20 cellular contexts compared by ENCODE assay signal in the genomic region with DNA sequence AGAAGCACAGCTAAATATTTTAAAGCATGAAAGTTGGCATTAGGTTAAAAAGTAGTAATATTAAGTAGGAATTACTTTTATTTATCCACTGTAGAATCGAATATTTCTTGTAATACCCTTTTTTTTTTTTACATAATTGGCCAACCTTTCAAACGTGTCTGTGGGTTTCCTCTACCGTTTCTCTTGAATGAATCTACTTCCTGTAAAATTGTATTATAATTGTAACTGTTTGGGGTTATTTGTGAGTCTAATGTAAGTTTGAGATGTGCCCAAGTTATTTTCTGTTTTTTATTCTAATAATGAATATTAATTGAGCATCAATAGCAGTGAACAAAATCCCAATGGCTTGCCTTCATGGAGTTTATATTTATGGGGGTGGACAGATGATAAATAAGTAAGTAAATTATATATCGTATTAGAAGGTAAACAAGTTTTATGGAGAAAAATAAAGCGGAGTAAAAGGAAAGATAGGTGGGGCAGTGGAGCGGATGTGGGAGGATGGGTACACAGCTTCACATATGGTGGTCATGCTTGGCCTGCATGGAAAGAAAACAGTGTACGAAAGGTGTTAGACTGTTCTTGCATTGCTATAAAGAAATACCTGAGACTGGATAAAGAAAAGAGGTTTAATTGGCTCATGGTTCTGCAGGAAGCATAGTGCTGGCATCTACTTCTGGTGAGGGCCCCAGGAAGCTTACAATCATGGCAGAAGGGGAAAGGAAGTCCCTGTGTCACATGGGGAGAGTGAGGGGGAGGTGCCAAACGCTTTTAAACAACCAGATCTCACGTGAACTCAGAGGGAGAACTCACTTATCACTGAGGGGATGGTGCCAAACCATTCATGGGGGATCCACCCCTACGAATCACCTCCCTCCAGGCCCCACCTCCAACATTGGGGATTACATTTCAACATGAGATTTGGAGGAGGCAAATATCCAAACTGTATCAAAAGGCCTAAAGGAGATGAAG. TPM values are rescaled to one million over a fixed set of nuclear protein-coding genes. Genes with fewer than 3 reads are reported as not detected.
"Had no signal": no experiment of that assay in that cellular context is flagged by ENCODE, and none has a peak within 500 bp of the region (broad histone marks: within the 10 kb centered on the region; RNA-seq: fewer than 3 reads in every experiment).

No MANE protein-coding gene starts in this region.

- H3K27ac Mint-ChIP-seq: activated naive CD4-positive, alpha-beta T cell treated with anti-CD3 and anti-CD28 coated beads, Interleukin-2, amount 50 U/mL, for 24 hours; nephron progenitor cell had no signal

- DNase-seq: activated CD4-positive, alpha-beta T cell treated with anti-CD3 and anti-CD28 coated beads for 1 hour; activated CD4-positive, alpha-beta T cell treated with anti-CD3 and anti-CD28 coated beads, Interleukin-2, amount 50 U/mL, for 48 hours; activated effector memory CD4-positive, alpha-beta T cell treated with anti-CD3 and anti-CD28 coated beads, Interleukin-2, amount 50 U/mL, for 16 hours; activated T-cell treated with anti-CD3 and anti-CD28 coated beads, Interleukin-2, amount 50 U/mL, for 4 hours; adrenal gland; colonic mucosa; hippocampal formation; left ventricle myocardium inferior; mucosa of descending colon; nephron progenitor cell; occipital lobe; stimulated activated CD4-positive, alpha-beta T cell treated with anti-CD3 and anti-CD28 coated beads, Interleukin-4, amount 100 ng/mL, for 4 hours; stimulated activated CD8-positive, alpha-beta memory T cell treated with anti-CD3 and anti-CD28 coated beads, Interleukin-4, amount 100 ng/mL, for 48 hours had no signal

- H3K4me1 ChIP-seq: colonic mucosa, right atrium auricular region had no signal

- H3K27ac ChIP-seq: adrenal gland, colonic mucosa, esophagus muscularis mucosa, left ventricle myocardium inferior, right atrium auricular region, skin epidermis, thoracic aorta had no signal

- H3K27me3 ChIP-seq: adrenal gland, colonic mucosa, right atrium auricular region had no signal

- H3K9me3 ChIP-seq: adrenal gland, colonic mucosa, esophagus muscularis mucosa, left ventricle myocardium inferior, mucosa of descending colon, right atrium auricular region, thoracic aorta had no signal

- H3K4me3 ChIP-seq: adrenal gland, colonic mucosa, esophagus muscularis mucosa, left ventricle myocardium inferior, mucosa of descending colon, right atrium auricular region, skin epidermis, thoracic aorta had no signal

- H3K4me3 Mint-ChIP-seq: activated naive CD4-positive, alpha-beta T cell treated with anti-CD3 and anti-CD28 coated beads, Interleukin-2, amount 50 U/mL, for 24 hours; activated T-cell treated with anti-CD3 and anti-CD28 coated beads, Interleukin-2, amount 50 U/mL, for 4 hours; nephron progenitor cell had no signal

- H3K36me3 ChIP-seq: adrenal gland, colonic mucosa, esophagus muscularis mucosa, left ventricle myocardium inferior, right atrium auricular region, thoracic aorta had no signal

- H3K9me3 Mint-ChIP-seq: activated naive CD4-positive, alpha-beta T cell treated with anti-CD3 and anti-CD28 coated beads, Interleukin-2, amount 50 U/mL, for 24 hours; activated T-cell treated with anti-CD3 and anti-CD28 coated beads, Interleukin-2, amount 50 U/mL, for 4 hours; nephron progenitor cell had no signal

RNA-seq across cellular contexts. Expression of a gene that starts 45.9 kb away (rescaled TPM):
- total RNA-seq: cardiac septum, esophagus muscularis mucosa, left ventricle myocardium inferior, posterior vena cava, right atrium auricular region had no signal
